20 cellular contexts compared by ENCODE assay signal in the genomic region with DNA sequence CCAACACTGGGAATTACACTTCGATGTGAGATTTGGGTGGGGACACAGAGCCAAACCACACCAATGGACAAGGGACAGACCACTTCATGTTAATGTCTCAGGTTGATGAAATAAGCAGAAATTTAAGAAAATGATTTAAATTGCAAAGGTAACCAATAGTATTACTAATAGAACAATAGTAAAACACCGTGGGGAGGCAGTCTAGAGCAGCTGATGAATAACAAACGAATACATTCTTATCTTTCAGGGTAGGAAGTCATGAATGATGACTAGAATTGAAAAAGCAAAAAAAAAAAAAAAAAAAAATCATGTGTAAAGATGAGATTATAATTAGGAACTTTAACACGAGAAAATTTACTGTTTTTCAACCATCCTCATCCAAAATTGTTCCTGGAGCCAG.
"Had no signal": no experiment of that assay in that cellular context is flagged by ENCODE, and none has a peak within 500 bp of the region (broad histone marks: within the 10 kb centered on the region; RNA-seq: fewer than 3 reads in every experiment).

No MANE protein-coding gene starts in this region.

- H3K36me3 Mint-ChIP-seq: naive thymus-derived CD4-positive, alpha-beta T cell had no signal

- H3K27ac ChIP-seq: epithelial cell of prostate, esophagus muscularis mucosa, gastrocnemius medialis, heart right ventricle, sigmoid colon, stomach, thoracic aorta, transverse colon had no signal

- H3K4me3 ChIP-seq: esophagus muscularis mucosa, gastrocnemius medialis, heart right ventricle, sigmoid colon, stomach, thoracic aorta, transverse colon had no signal

- H3K27me3 Mint-ChIP-seq: dendritic cell treated with granulocyte-macrophage colony-stimulating factor and Interleukin-4, amounts not matched to agents 40 ng/mL and 50 ng/mL, for 4 days; effector memory CD8-positive, alpha-beta T cell; naive thymus-derived CD4-positive, alpha-beta T cell had no signal

- ATAC-seq: effector memory CD8-positive, alpha-beta T cell; gastrocnemius medialis; heart right ventricle; naive thymus-derived CD4-positive, alpha-beta T cell had no signal

- H3K36me3 ChIP-seq: esophagus muscularis mucosa, gastrocnemius medialis, heart right ventricle, sigmoid colon, stomach, thoracic aorta, transverse colon had no signal

- H3K27ac Mint-ChIP-seq: dendritic cell treated with granulocyte-macrophage colony-stimulating factor and Interleukin-4, amounts not matched to agents 40 ng/mL and 50 ng/mL, for 4 days; effector memory CD8-positive, alpha-beta T cell; naive thymus-derived CD4-positive, alpha-beta T cell; nephron progenitor cell had no signal

- H3K4me3 Mint-ChIP-seq: dendritic cell treated with granulocyte-macrophage colony-stimulating factor and Interleukin-4, amounts not matched to agents 40 ng/mL and 50 ng/mL, for 4 days; effector memory CD8-positive, alpha-beta T cell; naive thymus-derived CD4-positive, alpha-beta T cell; nephron progenitor cell had no signal

- H3K27me3 ChIP-seq: esophagus muscularis mucosa, gastrocnemius medialis, heart right ventricle, sigmoid colon, stomach, transverse colon had no signal

- H3K4me1 ChIP-seq: esophagus muscularis mucosa, gastrocnemius medialis, heart right ventricle, sigmoid colon, stomach, transverse colon had no signal

- H3K4me1 Mint-ChIP-seq: naive thymus-derived CD4-positive, alpha-beta T cell; nephron progenitor cell had no signal

- DNase-seq: effector memory CD8-positive, alpha-beta T cell; gastrocnemius medialis; heart right ventricle; hypothalamus; kidney glomerular epithelial cell; mammary epithelial cell; naive thymus-derived CD4-positive, alpha-beta T cell; nephron progenitor cell; sigmoid colon; small intestine; stimulated activated CD4-positive, alpha-beta T cell treated with anti-CD3 and anti-CD28 coated beads, Interleukin-12 subunit alpha, Interleukin-12 subunit beta, amount 100 ng/mL, for 4 hours; stimulated activated naive CD4-positive, alpha-beta T cell; stomach; substantia nigra; transverse colon had no signal

- FAIRE-seq: islet of Langerhans, small intestine had no signal

- H3K9me3 ChIP-seq: esophagus muscularis mucosa, gastrocnemius medialis, thoracic aorta, transverse colon had no signal

- H3K9me3 Mint-ChIP-seq: dendritic cell treated with granulocyte-macrophage colony-stimulating factor and Interleukin-4, amounts not matched to agents 40 ng/mL and 50 ng/mL, for 4 days; naive thymus-derived CD4-positive, alpha-beta T cell; nephron progenitor cell had no signal
